In genomic region chr7:137948845-137949330, GRCh38 we compare ENCODE assay signal across 13 cellular contexts.
"Had no signal": no experiment of that assay in that cellular context is flagged by ENCODE, and none has a peak within 500 bp of the region (broad histone marks: within the 10 kb centered on the region; RNA-seq: fewer than 3 reads in every experiment).

No MANE protein-coding gene starts in this region.

- DNase-seq: activated CD4-positive, CD25-positive, alpha-beta regulatory T cell; amniotic stem cell; esophagus squamous epithelium; foreskin fibroblast; glutamatergic neuron; immature natural killer cell; stimulated activated CD4-positive, alpha-beta T cell treated with anti-CD3 and anti-CD28 coated beads, Interleukin-15, amount 100 ng/mL, for 24 hours; stimulated activated CD4-positive, alpha-beta T cell treated with anti-CD3 and anti-CD28 coated beads, Interleukin-4, amount 100 ng/mL, for 24 hours; stimulated activated naive CD8-positive, alpha-beta T cell treated with anti-CD3 and anti-CD28 coated beads, Interleukin-15, amount 100 ng/mL, for 72 hours had no signal

- ATAC-seq: activated naive CD4-positive, alpha-beta T cell treated with anti-CD3 and anti-CD28 coated beads, Interleukin-2, amount 50 U/mL, for 72 hours; stimulated activated naive CD8-positive, alpha-beta T cell treated with anti-CD3 and anti-CD28 coated beads, Interleukin-15, amount 100 ng/mL, for 72 hours had no signal

- H3K27ac Mint-ChIP-seq: activated naive CD4-positive, alpha-beta T cell treated with anti-CD3 and anti-CD28 coated beads, Interleukin-2, amount 50 U/mL, for 72 hours; nephron; stimulated activated naive CD8-positive, alpha-beta T cell treated with anti-CD3 and anti-CD28 coated beads, Interleukin-15, amount 100 ng/mL, for 72 hours; T-helper 1 cell treated with Interleukin-12 subunit alpha and Interleukin-12 subunit beta and Interleukin-4 antibody, amounts not matched to agents 30 μg/mL and 1 μg/mL, for 36 hours had no signal

- H3K27ac ChIP-seq: esophagus squamous epithelium had no signal

- H3K9me3 Mint-ChIP-seq: activated naive CD4-positive, alpha-beta T cell treated with anti-CD3 and anti-CD28 coated beads, Interleukin-2, amount 50 U/mL, for 72 hours; immature natural killer cell; nephron; T-helper 1 cell treated with Interleukin-12 subunit alpha and Interleukin-12 subunit beta and Interleukin-4 antibody, amounts not matched to agents 30 μg/mL and 1 μg/mL, for 36 hours had no signal

- H3K36me3 ChIP-seq: esophagus squamous epithelium, thoracic aorta had no signal

- H3K4me3 Mint-ChIP-seq: immature natural killer cell; nephron; stimulated activated naive CD8-positive, alpha-beta T cell treated with anti-CD3 and anti-CD28 coated beads, Interleukin-15, amount 100 ng/mL, for 72 hours; T-helper 1 cell treated with Interleukin-12 subunit alpha and Interleukin-12 subunit beta and Interleukin-4 antibody, amounts not matched to agents 30 μg/mL and 1 μg/mL, for 36 hours had no signal

- H3K4me3 ChIP-seq: esophagus squamous epithelium, thoracic aorta had no signal

- H3K27me3 Mint-ChIP-seq: stimulated activated naive CD8-positive, alpha-beta T cell treated with anti-CD3 and anti-CD28 coated beads, Interleukin-15, amount 100 ng/mL, for 72 hours had no signal

- H3K9me3 ChIP-seq: esophagus squamous epithelium, thoracic aorta had no signal

- H3K27me3 ChIP-seq: esophagus squamous epithelium had no signal

- H3K36me3 Mint-ChIP-seq: activated naive CD4-positive, alpha-beta T cell treated with anti-CD3 and anti-CD28 coated beads, Interleukin-2, amount 50 U/mL, for 72 hours had no signal
